ENCODE assay signal across 26 cellular contexts in the genomic region with DNA sequence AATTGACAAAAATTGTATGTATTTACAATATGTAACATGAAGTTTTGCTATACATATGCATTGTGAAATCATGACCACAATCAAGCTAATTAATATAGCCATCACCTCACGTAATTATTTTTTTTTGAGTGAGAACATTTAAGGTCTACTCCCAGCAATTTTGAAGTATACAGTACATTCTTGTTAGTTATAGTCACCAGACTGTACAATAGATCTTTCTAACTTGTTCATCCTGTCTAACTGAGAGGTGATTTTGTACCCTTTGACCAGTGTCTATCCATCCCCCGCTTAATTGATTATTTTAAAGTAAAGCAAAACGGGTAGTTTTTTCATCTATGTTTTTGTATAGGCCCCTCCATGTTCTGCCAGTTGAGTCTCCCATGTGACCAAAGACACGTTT. TPM values are rescaled to one million over a fixed set of nuclear protein-coding genes. Genes with fewer than 3 reads are reported as not detected.
"Had no signal": no experiment of that assay in that cellular context is flagged by ENCODE, and none has a peak within 500 bp of the region (broad histone marks: within the 10 kb centered on the region; RNA-seq: fewer than 3 reads in every experiment).

No MANE protein-coding gene starts in this region.

- ATAC-seq: activated CD4-positive, CD25-positive, alpha-beta regulatory T cell treated with anti-CD3 and anti-CD28 coated beads, Interleukin-2, amount 50 U/mL, for 24 hours; left ventricle myocardium superior; naive thymus-derived CD4-positive, alpha-beta T cell had no signal

- H3K27ac Mint-ChIP-seq: activated CD4-positive, alpha-beta memory T cell treated with anti-CD3 and anti-CD28 coated beads for 36 hours; dendritic cell treated with granulocyte-macrophage colony-stimulating factor and Interleukin-4, amounts not matched to agents 40 ng/mL and 50 ng/mL, for 4 days; T-helper 1 cell treated with Interleukin-12 subunit alpha and Interleukin-12 subunit beta and Interleukin-4 antibody, amounts not matched to agents 30 μg/mL and 1 μg/mL, for 36 hours had no signal

- DNase-seq: activated CD4-positive, alpha-beta memory T cell treated with anti-CD3 and anti-CD28 coated beads for 36 hours; activated CD4-positive, alpha-beta T cell treated with anti-CD3 and anti-CD28 coated beads for 48 hours; activated CD8-positive, alpha-beta memory T cell treated with anti-CD3 and anti-CD28 coated beads, Interleukin-2, amount 50 U/mL, for 4 hours; activated gamma-delta T cell; activated naive CD4-positive, alpha-beta T cell treated with anti-CD3 and anti-CD28 coated beads, Interleukin-2, amount 50 U/mL, for 16 hours; activated T-cell treated with anti-CD3 and anti-CD28 coated beads, Interleukin-2, amount 50 U/mL, for 1 hour; amniotic stem cell; left cardiac atrium; left ventricle myocardium superior; midbrain; naive thymus-derived CD4-positive, alpha-beta T cell; pancreas; spleen; stimulated activated naive CD4-positive, alpha-beta T cell; T-helper 9 cell; tibial artery; WERI-Rb-1 had no signal

- H3K4me2 ChIP-seq: hepatocyte had no signal

- H3K9me3 ChIP-seq: pancreas, suprapubic skin had no signal

- H3K79me2 ChIP-seq: hepatocyte had no signal

- H3K4me1 Mint-ChIP-seq: naive thymus-derived CD4-positive, alpha-beta T cell had no signal

- H3K9me3 Mint-ChIP-seq: activated CD4-positive, alpha-beta memory T cell treated with anti-CD3 and anti-CD28 coated beads for 36 hours; central memory CD8-positive, alpha-beta T cell; dendritic cell treated with granulocyte-macrophage colony-stimulating factor and Interleukin-4, amounts not matched to agents 40 ng/mL and 50 ng/mL, for 4 days; T-helper 1 cell treated with Interleukin-12 subunit alpha and Interleukin-12 subunit beta and Interleukin-4 antibody, amounts not matched to agents 30 μg/mL and 1 μg/mL, for 36 hours had no signal

- H3K27ac ChIP-seq: pancreas, right atrium auricular region, spleen, suprapubic skin, tibial artery, WERI-Rb-1 had no signal

- H2AFZ ChIP-seq: hepatocyte had no signal

- H3K27me3 ChIP-seq: gastroesophageal sphincter, pancreas, right atrium auricular region, suprapubic skin, tibial artery had no signal

- H3K4me1 ChIP-seq: pancreas, spleen, suprapubic skin had no signal

- H3K27me3 Mint-ChIP-seq: dendritic cell treated with granulocyte-macrophage colony-stimulating factor and Interleukin-4, amounts not matched to agents 40 ng/mL and 50 ng/mL, for 4 days had no signal

- H3K36me3 ChIP-seq: pancreas, right atrium auricular region, spleen, suprapubic skin, WERI-Rb-1 had no signal

- H3K4me3 ChIP-seq: gastroesophageal sphincter, hepatocyte, pancreas, right atrium auricular region, spleen, suprapubic skin, tibial artery had no signal

- H3K4me3 Mint-ChIP-seq: activated CD4-positive, alpha-beta memory T cell treated with anti-CD3 and anti-CD28 coated beads for 36 hours; central memory CD8-positive, alpha-beta T cell; dendritic cell treated with granulocyte-macrophage colony-stimulating factor and Interleukin-4, amounts not matched to agents 40 ng/mL and 50 ng/mL, for 4 days; endodermal cell; naive thymus-derived CD4-positive, alpha-beta T cell; T-helper 1 cell treated with Interleukin-12 subunit alpha and Interleukin-12 subunit beta and Interleukin-4 antibody, amounts not matched to agents 30 μg/mL and 1 μg/mL, for 36 hours had no signal

- H3K36me3 Mint-ChIP-seq: activated CD4-positive, alpha-beta memory T cell treated with anti-CD3 and anti-CD28 coated beads for 36 hours had no signal

RNA-seq across cellular contexts. Expression of a gene that starts 30.3 kb away (rescaled TPM):
- polyA plus RNA-seq: naive thymus-derived CD4-positive, alpha-beta T cell had no signal
